In genomic region chrX:141341341-141341740, GRCh38 we compare ENCODE assay signal across 14 cellular contexts.
DNase-seq lines count a peak whose midpoint lies in the region; ATAC-seq, FAIRE-seq and TF ChIP-seq lines count a peak whose summit lies in the region.
"Had no signal": no experiment of that assay in that cellular context is flagged by ENCODE, and none has a peak within 500 bp of the region (broad histone marks: within the 10 kb centered on the region; RNA-seq: fewer than 3 reads in every experiment).

No MANE protein-coding gene starts in this region.

- H2AFZ ChIP-seq in astrocyte (ENCODE audit: low read depth, low read length) (no peak overlapping the region), trophoblast cell (ENCODE audit: insufficient read depth, low read length, poor library complexity) (no peak overlapping the region)

- H3K4me1 ChIP-seq in left ventricle myocardium inferior = no peaks in the 10 kb centered on the region
- peaks cover 6% of the 10 kb centered on the region for H3K4me1 ChIP-seq in astrocyte (ENCODE audit: insufficient read depth, low read length)
- H3K4me1 ChIP-seq in aorta (ENCODE audit: control insufficient read depth in 1 of 2, insufficient read depth in 2 of 2, low read length in 2 of 2) = no peaks in the 10 kb centered on the region
- no peaks in the 10 kb centered on the region for H3K4me1 ChIP-seq in trophoblast cell (ENCODE audit: control insufficient read depth in 1 of 2, insufficient read depth in 2 of 2, low read length in 2 of 2)

- H3K4me1 Mint-ChIP-seq in astrocyte (ENCODE audit: low read depth, unreplicated experiment) = peaks cover 7% of the 10 kb centered on the region
- H3K4me1 Mint-ChIP-seq: activated naive CD4-positive, alpha-beta T cell treated with anti-CD3 and anti-CD28 coated beads, Interleukin-2, amount 50 U/mL, for 24 hours; nephron had no signal

- peak; percentile 48 for DNase-seq in Right ventricle myocardium inferior (ENCODE audit: missing footprints)
- no peak for DNase-seq in left ventricle myocardium inferior
- DNase-seq in astrocyte (ENCODE audit: low read depth) = peak; percentile 86
- peak; percentile 33 for DNase-seq in left cardiac atrium
- peak in 1 of 2 donors; percentile 34 for DNase-seq in aorta
- no peak for DNase-seq in NOMO-1 treated with dmso at 0.1 percent for 144 hours (lab: John Stamatoyannopoulos, UW; ENCODE audit: unreplicated experiment)
- no peak for DNase-seq in COLO668 (lab: John Stamatoyannopoulos, UW; ENCODE audit: unreplicated experiment)
- no peak for DNase-seq in trophoblast cell
- DNase-seq: 8988T; effector CD8-positive, alpha-beta T cell; NCI-H187; stimulated activated naive CD8-positive, alpha-beta T cell treated with anti-CD3 and anti-CD28 coated beads, Interleukin-15, Interleukin-2, amounts not matched to agents 100 U/mL and 50 U/mL, for 24 hours had no signal

- H3K4me2 ChIP-seq in astrocyte (ENCODE audit: low read length) (peak overlapping the region; percentile 78), trophoblast cell (ENCODE audit: low read length) (no peak overlapping the region)

- H3K79me1 ChIP-seq in trophoblast cell (ENCODE audit: low read length) = no peaks in the 10 kb centered on the region

- no peak overlapping the region for H4K8ac ChIP-seq in trophoblast cell (ENCODE audit: low read depth, low read length)

- peak; percentile 92 for FAIRE-seq in astrocyte (lab: Jason Lieb, UNC)

- H3K27ac ChIP-seq in left ventricle myocardium inferior (replicated peaks) = no peak overlapping the region
- H3K27ac ChIP-seq in astrocyte (ENCODE audit: low read depth, low read length) = no peak overlapping the region
- no peak overlapping the region for H3K27ac ChIP-seq in aorta (ENCODE audit: low read depth in 1 of 2, low read length in 2 of 2)
- no peak overlapping the region for H3K27ac ChIP-seq in trophoblast cell (ENCODE audit: low read depth, low read length)

- H3K79me2 ChIP-seq in astrocyte (ENCODE audit: insufficient read depth, low read length) = no peaks in the 10 kb centered on the region
- H3K79me2 ChIP-seq in trophoblast cell (ENCODE audit: control insufficient read depth, insufficient read depth, low read length, poor library complexity) = no peaks in the 10 kb centered on the region

- H3K14ac ChIP-seq in trophoblast cell (ENCODE audit: low read length) = no peak overlapping the region

- no peak overlapping the region for H3K27ac Mint-ChIP-seq in astrocyte (ENCODE audit: unreplicated experiment)
- H3K27ac Mint-ChIP-seq: activated naive CD4-positive, alpha-beta T cell treated with anti-CD3 and anti-CD28 coated beads, Interleukin-2, amount 50 U/mL, for 24 hours; nephron had no signal

- no peak overlapping the region for H2BK120ac ChIP-seq in trophoblast cell (ENCODE audit: insufficient read depth, low read length, poor library complexity)

- no peaks in the 10 kb centered on the region for H3K9me3 Mint-ChIP-seq in astrocyte (ENCODE audit: unreplicated experiment)
- H3K9me3 Mint-ChIP-seq: activated naive CD4-positive, alpha-beta T cell treated with anti-CD3 and anti-CD28 coated beads, Interleukin-2, amount 50 U/mL, for 24 hours had no signal

- TF ChIP-seq CTCF in left ventricle myocardium inferior (IDR thresholded peaks at IDR 0.05; ENCODE audit: borderline replicate concordance) (no peak), astrocyte (IDR thresholded peaks at IDR 0.05; ENCODE audit: insufficient read depth, low read depth, low read length) (no peak)

- H2BK12ac ChIP-seq in trophoblast cell (ENCODE audit: low read length) = no peak overlapping the region

- H3K4me3 Mint-ChIP-seq in astrocyte (ENCODE audit: unreplicated experiment) = no peak overlapping the region
- H3K4me3 Mint-ChIP-seq: activated naive CD4-positive, alpha-beta T cell treated with anti-CD3 and anti-CD28 coated beads, Interleukin-2, amount 50 U/mL, for 24 hours; nephron had no signal

- no peak overlapping the region for H3K4ac ChIP-seq in trophoblast cell (ENCODE audit: low read depth, low read length)

- H3K27me3 Mint-ChIP-seq in astrocyte (ENCODE audit: low read depth, unreplicated experiment) = no peaks in the 10 kb centered on the region
- H3K27me3 Mint-ChIP-seq: activated naive CD4-positive, alpha-beta T cell treated with anti-CD3 and anti-CD28 coated beads, Interleukin-2, amount 50 U/mL, for 24 hours had no signal

- H3K36me3 Mint-ChIP-seq in astrocyte (ENCODE audit: low read depth, unreplicated experiment) = no peaks in the 10 kb centered on the region
- H3K36me3 Mint-ChIP-seq: activated naive CD4-positive, alpha-beta T cell treated with anti-CD3 and anti-CD28 coated beads, Interleukin-2, amount 50 U/mL, for 24 hours had no signal

- H3K4me3 ChIP-seq in left ventricle myocardium inferior = no peak overlapping the region
- no peak overlapping the region for H3K4me3 ChIP-seq in astrocyte (ENCODE audit: insufficient read depth, low read depth, low read length)
- no peak overlapping the region for H3K4me3 ChIP-seq in aorta (ENCODE audit: low read length in 2 of 2)
- H3K4me3 ChIP-seq in trophoblast cell (ENCODE audit: low read depth, low read length) = no peak overlapping the region

- H4K91ac ChIP-seq in trophoblast cell (ENCODE audit: low read depth, low read length) = no peak overlapping the region

- no peaks in the 10 kb centered on the region for H3K27me3 ChIP-seq in left ventricle myocardium inferior (ENCODE audit: low read depth)
- H3K27me3 ChIP-seq in astrocyte (ENCODE audit: insufficient read depth, low read length) = no peaks in the 10 kb centered on the region
- no peaks in the 10 kb centered on the region for H3K27me3 ChIP-seq in aorta (ENCODE audit: control insufficient read depth in 1 of 2, insufficient read depth in 2 of 2, low read length in 1 of 2)
- H3K27me3 ChIP-seq in trophoblast cell (ENCODE audit: insufficient read depth, low read length) = no peaks in the 10 kb centered on the region

- no peak overlapping the region for H3K23ac ChIP-seq in trophoblast cell (ENCODE audit: low read length)

- no peak overlapping the region for H4K12ac ChIP-seq in trophoblast cell (ENCODE audit: low read depth, low read length)

- ATAC-seq in Right ventricle myocardium inferior (peak; percentile 50), left cardiac atrium (peak; percentile 41 to 82), aorta (ENCODE audit: low FRiP score) (peak; percentile 54)
- ATAC-seq: stimulated activated naive CD8-positive, alpha-beta T cell treated with anti-CD3 and anti-CD28 coated beads, Interleukin-15, Interleukin-2, amounts not matched to agents 100 U/mL and 50 U/mL, for 24 hours had no signal

- H2BK5ac ChIP-seq in trophoblast cell (ENCODE audit: low read depth, low read length, poor library complexity) = no peak overlapping the region

- no peak overlapping the region for H2AK5ac ChIP-seq in trophoblast cell (ENCODE audit: low read length)

- H3K18ac ChIP-seq in trophoblast cell (ENCODE audit: low read length) = no peak overlapping the region

- no peaks in the 10 kb centered on the region for H4K20me1 ChIP-seq in astrocyte (ENCODE audit: insufficient read depth, low read length)

- H3K36me3 ChIP-seq in left ventricle myocardium inferior (no peaks in the 10 kb centered on the region), astrocyte (ENCODE audit: insufficient read depth, low read length) (no peaks in the 10 kb centered on the region), aorta (ENCODE audit: control insufficient read depth in 1 of 2, insufficient read depth in 2 of 2, low read length in 1 of 2) (no peaks in the 10 kb centered on the region), trophoblast cell (ENCODE audit: control insufficient read depth in 1 of 2, insufficient read depth in 2 of 2, low read length in 2 of 2) (no peaks in the 10 kb centered on the region)

- WGBS in aorta, 2 donors = 10 to 24% methylated on average over 5 of the region's 5 CpGs
- no CpG with 5 or more reads among the region's 5 CpGs for WGBS in trophoblast cell (ENCODE audit: extremely low coverage, insufficient coverage, insufficient read length)

- no peak overlapping the region for H3K9ac ChIP-seq in astrocyte (ENCODE audit: low read length)
- no peak overlapping the region for H3K9ac ChIP-seq in trophoblast cell (ENCODE audit: low read length)

- H3K9me3 ChIP-seq in left ventricle myocardium inferior (replicated peaks) (no peaks in the 10 kb centered on the region), astrocyte (ENCODE audit: insufficient read depth, low read depth, low read length) (no peaks in the 10 kb centered on the region), aorta (ENCODE audit: control insufficient read depth, low read length) (no peaks in the 10 kb centered on the region), trophoblast cell (ENCODE audit: insufficient read depth, low read depth, low read length) (no peaks in the 10 kb centered on the region)

- intact Hi-C loops in Right ventricle myocardium inferior (cut with DNase I) = no loop called here
- intact Hi-C loops in left ventricle myocardium inferior (cut with micrococcal nuclease) = no loop called here
- intact Hi-C loops in left cardiac atrium (cut with DNase I) = no loop called here
- intact Hi-C loops in aorta (cut with DNase I) = no loop called here

Comparison
In these comparisons a context has a peak if more than half of its experiments do, and no peak if none do; other contexts are left out.
1. DNase-seq: peak in Right ventricle myocardium inferior (single experiment), astrocyte (single experiment) and left cardiac atrium (single experiment); none in left ventricle myocardium inferior (single experiment), NOMO-1 treated with dmso at 0.1 percent for 144 hours (single experiment), COLO668 (single experiment) and trophoblast cell (0 of 2).
2. Peak in every context shown above with its lines, with median percentiles within 50 percentile points of each other: ATAC-seq.